Comparison of ENCODE assay signal across 8 cellular contexts in genomic region chr16:66881014-66881417, GRCh38. TPM values are rescaled to one million over a fixed set of nuclear protein-coding genes. Genes with fewer than 3 reads are reported as not detected.
DNase-seq lines count a peak whose midpoint lies in the region; ATAC-seq and TF ChIP-seq lines count a peak whose summit lies in the region.

No MANE protein-coding gene starts in this region.

- H3K9me3 ChIP-seq in mononuclear cell (ENCODE audit: low read depth, low read length), result no peaks in the 10 kb centered on the region
- no peaks in the 10 kb centered on the region for H3K9me3 ChIP-seq in aorta (ENCODE audit: control insufficient read depth, low read length)

- ATAC-seq in GM21447 (IDR thresholded peaks at IDR 0.05; ENCODE audit: unreplicated experiment) (peak; percentile 14), aorta (ENCODE audit: low FRiP score) (no peak), HG03097 (IDR thresholded peaks at IDR 0.05; ENCODE audit: low FRiP score, unreplicated experiment) (no peak)

- peaks cover 0 to 4% of the 10 kb centered on the region in 2 donors for H3K36me3 ChIP-seq in aorta (ENCODE audit: control insufficient read depth in 1 of 2, insufficient read depth in 2 of 2, low read length in 1 of 2)

- intact Hi-C loops in aorta (cut with DNase I), result no loop called here

- H3K4me3 ChIP-seq in NB4 (ENCODE audit: low read depth, low read length), result peak overlapping the region; percentile 73
- H3K4me3 ChIP-seq in mononuclear cell (ENCODE audit: low read length), result peak overlapping the region; percentile 75
- peak overlapping the region; percentile 23 to 51 for H3K4me3 ChIP-seq in aorta (ENCODE audit: low read length in 2 of 2)

- H3K27me3 Mint-ChIP-seq in chondrocyte (ENCODE audit: low read depth), result no peaks in the 10 kb centered on the region

- H3K4me1 ChIP-seq in mononuclear cell (ENCODE audit: insufficient read depth, low read length), result peaks cover 30% of the 10 kb centered on the region
- H3K4me1 ChIP-seq in aorta (ENCODE audit: control insufficient read depth in 1 of 2, insufficient read depth in 2 of 2, low read length in 2 of 2), result no peaks in the 10 kb centered on the region

- no peak overlapping the region for H3K27ac ChIP-seq in aorta (ENCODE audit: low read depth in 1 of 2, low read length in 2 of 2)

- H3K4me3 Mint-ChIP-seq in chondrocyte (ENCODE audit: unreplicated experiment), result peak overlapping the region; percentile 97

- H3K27me3 ChIP-seq in mononuclear cell (ENCODE audit: insufficient read depth, low read length) (peaks cover 2% of the 10 kb centered on the region), aorta (ENCODE audit: control insufficient read depth in 1 of 2, insufficient read depth in 2 of 2, low read length in 1 of 2) (no peaks in the 10 kb centered on the region)

- H3K36me3 Mint-ChIP-seq in chondrocyte (ENCODE audit: low read depth), result peaks cover 11% of the 10 kb centered on the region

- no peaks in the 10 kb centered on the region for H3K9me3 Mint-ChIP-seq in chondrocyte (ENCODE audit: low read depth)

- DNase-seq in NB4 (ENCODE audit: low read depth), result peak; percentile 57
- DNase-seq in chondrocyte (ENCODE audit: low spot score), result no peak
- peak in 1 of 2 donors; percentile 75 for DNase-seq in aorta
- no peak for DNase-seq in AG20443 (ENCODE audit: low spot score)
- no peak for DNase-seq in AG08396 (ENCODE audit: low spot score)

- H3K27ac Mint-ChIP-seq in chondrocyte (ENCODE audit: unreplicated experiment), result no peak overlapping the region

- no peak for TF ChIP-seq POLR2A in NB4 (IDR thresholded peaks at IDR 0.05; ENCODE audit: extremely low read depth, insufficient read length)

- TF ChIP-seq CTCF in NB4 (IDR thresholded peaks at IDR 0.05; ENCODE audit: low read depth, low read length), result no peak
- no peak for TF ChIP-seq CTCF in chondrocyte (IDR thresholded peaks at IDR 0.05)

- WGBS in aorta, 2 donors, result 9 to 11% methylated on average over 23 of the region's 23 CpGs

- H3K4me1 Mint-ChIP-seq in chondrocyte (ENCODE audit: low read depth), result peaks cover 20% of the 10 kb centered on the region

RNA-seq across cellular contexts. Expression of gene PDP2, which starts 0.7 kb away (rescaled TPM):
- total RNA-seq in chondrocyte (8.5 to 9.2 TPM (median 9.0 TPM) in 3 replicates), mononuclear cell (4.0 TPM), aorta (10 to 100 TPM in 1 of 2 donors, 1 to 10 TPM in 1; 8.9 to 10.9 TPM)
- polyA plus RNA-seq in aorta, result 1 to 10 TPM; 2.1 to 2.5 TPM

RNA-seq across cellular contexts. Expression of gene CA7, which starts 36.8 kb away (rescaled TPM):
- not detected in 3 replicates for total RNA-seq in chondrocyte
- not detected for total RNA-seq in mononuclear cell
- not detected for total RNA-seq in aorta
- polyA plus RNA-seq in aorta, result 10 to 100 TPM in 1 of 2 donors, not detected in 1; 12.8 TPM

RNA-seq across cellular contexts. Expression of gene CDH16, which starts 37.7 kb away (rescaled TPM):
- not detected in 3 replicates for total RNA-seq in chondrocyte
- not detected for total RNA-seq in mononuclear cell
- total RNA-seq in aorta, result not detected
- under 1 TPM in 1 of 2 donors, not detected in 1; 0.18 TPM for polyA plus RNA-seq in aorta

RNA-seq across cellular contexts. Expression of gene RRAD, which starts 44.3 kb away (rescaled TPM):
- total RNA-seq in chondrocyte, result 0.75 to 6.5 TPM (median 4.4 TPM) in 3 replicates
- 1.3 TPM for total RNA-seq in mononuclear cell
- 10 to 100 TPM; 23.6 to 30.1 TPM for total RNA-seq in aorta
- 10 to 100 TPM; 16.2 to 35.2 TPM for polyA plus RNA-seq in aorta

RNA-seq across cellular contexts. Expression of gene NAE1, which starts 50.2 kb away (rescaled TPM):
- total RNA-seq in chondrocyte, result 46.7 to 51.4 TPM (median 47.8 TPM) in 3 replicates
- 76.7 TPM for total RNA-seq in mononuclear cell
- 10 to 100 TPM; 40.8 to 46.2 TPM for total RNA-seq in aorta
- 10 to 100 TPM; 41.7 to 42.9 TPM for polyA plus RNA-seq in aorta
